ENCODE assay signal across 1 cellular context in genomic region chr20:35539756-35540212, GRCh38.
TF ChIP-seq lines count a peak whose summit lies in the region.

No MANE protein-coding gene starts in this region.

TF ChIP-seq in HepG2, 621 proteins besides CTCF, POLR2A, EP300 and RAD21 (continued from another document and continues in another):
- TF ChIP-seq ZNF280D (CRISPR knock-in tag; IDR thresholded peaks at IDR 0.05) (no peak), ZNF121 (CRISPR knock-in tag; IDR thresholded peaks at IDR 0.05) (no peak), ZNF501 (CRISPR knock-in tag; IDR thresholded peaks at IDR 0.05) (no peak), TFE3 (CRISPR knock-in tag; IDR thresholded peaks at IDR 0.05) (no peak), SMARCE1 (IDR thresholded peaks at IDR 0.05; ENCODE audit: borderline replicate concordance) (no peak), ZBTB43 (CRISPR knock-in tag; conservative IDR thresholded peaks at IDR 0.05) (0 out of 2 replicates have a peak, but pooled peaks have one; percentile 26), ZNF773 (CRISPR knock-in tag; IDR thresholded peaks at IDR 0.05; ENCODE audit: borderline replicate concordance) (no peak), ZNF10 (CRISPR knock-in tag; IDR thresholded peaks at IDR 0.05; ENCODE audit: borderline replicate concordance, low read depth) (no peak), MIER2 (CRISPR knock-in tag; IDR thresholded peaks at IDR 0.05) (no peak), NFYB (CRISPR knock-in tag; IDR thresholded peaks at IDR 0.05) (peak; percentile 96), ZBTB37 (CRISPR knock-in tag; IDR thresholded peaks at IDR 0.05) (no peak), ELF3 (CRISPR knock-in tag; IDR thresholded peaks at IDR 0.05) (peak; percentile 90), MYNN (CRISPR knock-in tag; IDR thresholded peaks at IDR 0.05; ENCODE audit: low read depth) (no peak), MEF2D (CRISPR knock-in tag; IDR thresholded peaks at IDR 0.05) (no peak; the same call in 1 of the 2 replicates), HNF4A (CRISPR knock-in tag; IDR thresholded peaks at IDR 0.05) (no peak), LBX2 (CRISPR knock-in tag; IDR thresholded peaks at IDR 0.05; ENCODE audit: borderline replicate concordance) (no peak), STAG1 (CRISPR knock-in tag; IDR thresholded peaks at IDR 0.05) (no peak), CEBPB (IDR thresholded peaks at IDR 0.05; ENCODE audit: borderline replicate concordance, low read depth, low read length) (no peak), ZNF343 (CRISPR knock-in tag; IDR thresholded peaks at IDR 0.05) (no peak), BCLAF1 (IDR thresholded peaks at IDR 0.05) (no peak), EED (CRISPR knock-in tag; IDR thresholded peaks at IDR 0.05) (no peak), GTF2F1 (IDR thresholded peaks at IDR 0.05; ENCODE audit: low read length) (no peak), NFE2 (CRISPR knock-in tag; IDR thresholded peaks at IDR 0.05) (no peak), SP2 (CRISPR knock-in tag; IDR thresholded peaks at IDR 0.05) (peak; percentile 95), CEBPZ (IDR thresholded peaks at IDR 0.05; ENCODE audit: low read length) (peak; percentile 9; the same call in 1 of the 2 replicates), ZNF577 (CRISPR knock-in tag; IDR thresholded peaks at IDR 0.05; ENCODE audit: borderline replicate concordance, low read depth) (no peak), ZNF761 (CRISPR knock-in tag; conservative IDR thresholded peaks at IDR 0.05) (peak; percentile 43; the same call in 1 of the 2 replicates), ZSCAN31 (CRISPR knock-in tag; IDR thresholded peaks at IDR 0.05; ENCODE audit: low read depth) (no peak), KIAA2018 (CRISPR knock-in tag; IDR thresholded peaks at IDR 0.05; ENCODE audit: borderline replicate concordance) (no peak), TBL1XR1 (IDR thresholded peaks at IDR 0.05; ENCODE audit: borderline replicate concordance, low read length, partially characterized antibody) (no peak), PAX8 (CRISPR knock-in tag; IDR thresholded peaks at IDR 0.05; ENCODE audit: borderline replicate concordance) (no peak), CENPBD1 (CRISPR knock-in tag; IDR thresholded peaks at IDR 0.05; ENCODE audit: borderline replicate concordance, low read depth) (no peak), MEIS1 (CRISPR knock-in tag; IDR thresholded peaks at IDR 0.05; ENCODE audit: borderline replicate concordance) (no peak)
